ENCODE assay signal across 8 cellular contexts in the genomic region with DNA sequence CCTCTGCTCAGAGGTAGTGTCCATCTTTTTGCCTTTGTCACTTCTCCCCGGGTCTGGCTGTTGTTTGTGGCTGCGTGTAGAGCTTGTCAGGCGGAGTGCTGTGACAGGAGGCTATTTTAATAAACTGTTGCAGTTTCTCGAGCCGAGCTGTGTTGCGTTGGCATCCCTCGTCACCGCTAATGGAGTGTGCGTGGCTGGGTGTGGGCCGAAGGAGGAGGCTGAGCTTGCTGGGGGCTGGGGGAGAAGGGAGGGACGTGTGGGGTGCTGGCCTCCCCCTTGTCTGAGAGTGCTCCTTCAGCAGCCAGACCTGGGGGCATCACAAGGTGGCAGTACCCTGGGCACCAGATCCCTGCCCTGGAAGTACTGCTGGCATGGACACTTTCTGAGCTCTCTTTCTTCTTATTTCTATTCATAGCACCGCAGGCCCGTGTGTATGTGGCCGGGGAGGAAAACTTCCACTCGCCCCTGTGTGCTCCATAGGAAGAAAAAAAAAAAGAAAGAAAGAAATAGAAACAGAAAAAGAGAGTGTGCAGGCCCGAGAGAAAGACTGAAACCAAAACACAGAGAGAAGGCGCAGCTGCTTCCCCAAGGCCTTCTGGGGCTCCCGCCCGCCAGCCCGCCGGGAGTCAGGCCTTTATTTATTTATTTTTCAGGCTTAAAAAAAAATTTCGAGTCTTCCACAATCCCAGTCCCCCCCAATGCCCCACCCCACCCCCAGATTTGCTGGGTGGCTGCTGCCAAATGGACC. TPM values are rescaled to one million over a fixed set of nuclear protein-coding genes. Genes with fewer than 3 reads are reported as not detected.
A peak's percentile ranks its signal among the peaks of the same experiment; 100 is the strongest.
DNase-seq lines count a peak whose midpoint lies in the region; ATAC-seq and TF ChIP-seq lines count a peak whose summit lies in the region.

No MANE protein-coding gene starts in this region.

- no peaks in the 10 kb centered on the region for H3K9me3 Mint-ChIP-seq in mesothelial cell of epicardium

- ATAC-seq in body of pancreas (peak; percentile 30), HG02759 (IDR thresholded peaks at IDR 0.05; ENCODE audit: unreplicated experiment) (no peak), HG02870 (IDR thresholded peaks at IDR 0.05; ENCODE audit: unreplicated experiment) (no peak)

- H3K9me2 ChIP-seq in OCI-LY7 (ENCODE audit: insufficient read depth, low read length): no peaks in the 10 kb centered on the region

- H3K4me1 ChIP-seq in HUES6 (ENCODE audit: control insufficient read depth, insufficient read depth, low read length) (peaks cover 47% of the 10 kb centered on the region), body of pancreas (peaks cover 66% of the 10 kb centered on the region), OCI-LY7 (ENCODE audit: insufficient read depth, low read length, poor library complexity, severe bottlenecking) (no peaks in the 10 kb centered on the region)

- no peaks in the 10 kb centered on the region for H3K36me3 ChIP-seq in HUES6 (ENCODE audit: control insufficient read depth, insufficient read depth, low read length)
- H3K36me3 ChIP-seq in body of pancreas (replicated peaks in 1 of 2; ENCODE audit: insufficient read depth in 1 of 2, low read depth in 2 of 2): no peaks in the 10 kb centered on the region
- H3K36me3 ChIP-seq in OCI-LY7 (ENCODE audit: insufficient read depth, low read length): no peaks in the 10 kb centered on the region

- TF ChIP-seq POLR2A in body of pancreas (IDR thresholded peaks at IDR 0.05): no peak

- H2AFZ ChIP-seq in OCI-LY7 (ENCODE audit: low read length): no peak overlapping the region

- H3K27ac Mint-ChIP-seq in mesothelial cell of epicardium: peak overlapping the region; percentile 53

- H3K4me2 ChIP-seq in OCI-LY7 (ENCODE audit: low read length): no peak overlapping the region

- CTCF ChIA-PET in AG04450 (lab: Charles Lee): interaction anchor here (0.7 to 3.5 kb wide), 6 partner anchors 12 to 72 kb away, joined by 3 to 20 read pairs (median 6); no protein-coding TSS in a partner anchor
- CTCF ChIA-PET in OCI-LY7 (lab: Charles Lee; ENCODE audit: unreplicated experiment): interaction anchor here (0.5 kb wide), 1 partner anchor 20 kb away, joined by 3 read pairs; no protein-coding TSS in a partner anchor

- H3K27me3 ChIP-seq in AG04450 (ENCODE audit: control insufficient read depth, insufficient read depth, low read length): no peaks in the 10 kb centered on the region
- peaks cover 100% of the 10 kb centered on the region for H3K27me3 ChIP-seq in HUES6 (ENCODE audit: control insufficient read depth, insufficient read depth, low read length)
- no peaks in the 10 kb centered on the region for H3K27me3 ChIP-seq in body of pancreas

- DNase-seq in AG04450 (ENCODE audit: low read depth, low spot score): peak; percentile 55
- peak in 1 of 4 donors; percentile 63 for DNase-seq in body of pancreas
- no peak for DNase-seq in mesothelial cell of epicardium (ENCODE audit: low spot score in 2 of 2, unreplicated experiment in 2 of 2)
- DNase-seq in OCI-LY7 (ENCODE audit: low spot score): no peak
- no peak for DNase-seq in SK-N-DZ (ENCODE audit: low spot score)

- intact Hi-C loops in body of pancreas (cut with DNase I): no loop called here
- intact Hi-C loops in OCI-LY7 (cut with micrococcal nuclease; ENCODE audit: unreplicated experiment): no loop called here

- H3K4me1 Mint-ChIP-seq in mesothelial cell of epicardium: peaks cover 67% of the 10 kb centered on the region

- H4K20me1 ChIP-seq in OCI-LY7 (ENCODE audit: insufficient read depth, low read length): no peaks in the 10 kb centered on the region

- peak overlapping the region; percentile 23 for H3K4me3 Mint-ChIP-seq in mesothelial cell of epicardium

- POLR2A ChIA-PET in AG04450 (lab: Yijun Ruan, JAX): interaction anchor here (0.7 to 3.1 kb wide), 8 partner anchors 9 to 60 kb away, joined by 3 to 20 read pairs (median 4); no protein-coding TSS in a partner anchor
- POLR2A ChIA-PET in OCI-LY7 (lab: Charles Lee): no interaction called here

- no peak overlapping the region for H3K9ac ChIP-seq in HUES6 (ENCODE audit: low read length)

- H3K9me3 ChIP-seq in AG04450 (ENCODE audit: control insufficient read depth, insufficient read depth, low read length) (no peaks in the 10 kb centered on the region; the same call in 1 of the 2 replicates), HUES6 (ENCODE audit: control insufficient read depth, insufficient read depth, low read depth, low read length) (no peaks in the 10 kb centered on the region), body of pancreas (no peaks in the 10 kb centered on the region), OCI-LY7 (ENCODE audit: low read length) (no peaks in the 10 kb centered on the region)

- WGBS in body of pancreas, 2 donors: 32 to 44% methylated on average over 19 to 22 of the region's 22 CpGs

- H3K27me3 Mint-ChIP-seq in mesothelial cell of epicardium (ENCODE audit: low read depth): peaks cover 97% of the 10 kb centered on the region

- peaks cover 25% of the 10 kb centered on the region for H3K36me3 Mint-ChIP-seq in mesothelial cell of epicardium

- H3K27ac ChIP-seq in AG04450 (ENCODE audit: low read depth, low read length) (peak overlapping the region; percentile 99), HUES6 (ENCODE audit: low read depth, low read length) (no peak overlapping the region), body of pancreas (peak overlapping the region; percentile 64 to 90 (median 82)), OCI-LY7 (ENCODE audit: low read depth, low read length, poor library complexity, severe bottlenecking) (no peak overlapping the region)

- TF ChIP-seq CTCF in AG04450 (IDR thresholded peaks at IDR 0.05; ENCODE audit: low read depth, low read length) (no peak), body of pancreas (IDR thresholded peaks at IDR 0.05) (no peak), mesothelial cell of epicardium (IDR thresholded peaks at IDR 0.05; ENCODE audit: unreplicated experiment) (no peak), OCI-LY7 (conservative IDR thresholded peaks at IDR 0.05; ENCODE audit: low read length) (no peak)

- H3K4me3 ChIP-seq in AG04450 (ENCODE audit: low read depth, low read length): peak overlapping the region; percentile 65
- H3K4me3 ChIP-seq in HUES6 (ENCODE audit: low read depth, low read length): peak overlapping the region; percentile 57; the same call in 1 of the 2 replicates
- no peak overlapping the region for H3K4me3 ChIP-seq in body of pancreas
- no peak overlapping the region for H3K4me3 ChIP-seq in OCI-LY7 (ENCODE audit: low read depth, low read length, poor library complexity, severe bottlenecking)

- H3K79me2 ChIP-seq in OCI-LY7 (ENCODE audit: insufficient read depth, low read depth, low read length): no peaks in the 10 kb centered on the region

- no TSS peak for BruUV-seq in OCI-LY7 (replicated peaks; lab: Mats Ljungman, UMichigan)

RNA-seq across cellular contexts. Expression of a gene that starts 27.0 kb away (rescaled TPM):
- polyA plus RNA-seq in AG04450 (2011; rRNA removed): 15.1 and 22.3 TPM in 2 replicates
- polyA minus RNA-seq in AG04450 (2011; rRNA and poly(A)+ RNA removed): 32.8 and 33.9 TPM in 2 replicates
- total RNA-seq in body of pancreas (10 to 100 TPM; 16.9 to 26.7 TPM), mesothelial cell of epicardium (52.4 to 55.5 TPM (median 53.8 TPM) in 3 replicates), OCI-LY7 (2022) (0.68 and 0.72 TPM in 2 replicates)
- total RNA-seq in OCI-LY7 (2014; rRNA removed; shearing (Covaris generic)): 0.03 and 0.16 TPM in 2 replicates
- polyA plus RNA-seq in SK-N-DZ (2014; cell fraction: cytosol; rRNA removed): 0.15 and 0.17 TPM in 2 replicates
- 0.09 and 0.22 TPM in 2 replicates for polyA plus RNA-seq in SK-N-DZ (2014; cell fraction: nucleus; rRNA removed)

RNA-seq across cellular contexts. Expression of a gene that starts 52.9 kb away (rescaled TPM):
- polyA plus RNA-seq in AG04450 (2011; rRNA removed): not detected in 2 replicates
- not detected in 2 replicates for polyA minus RNA-seq in AG04450 (2011; rRNA and poly(A)+ RNA removed)
- not detected for total RNA-seq in body of pancreas
- 0.16 TPM in 1 of 3 replicates, not detected in the others for total RNA-seq in mesothelial cell of epicardium
- total RNA-seq in OCI-LY7 (2014; rRNA removed; shearing (Covaris generic)): 0.06 and 0.18 TPM in 2 replicates
- 0.77 and 0.84 TPM in 2 replicates for total RNA-seq in OCI-LY7 (2022)
- polyA plus RNA-seq in SK-N-DZ (2014; cell fraction: cytosol; rRNA removed): not detected in 2 replicates
- polyA plus RNA-seq in SK-N-DZ (2014; cell fraction: nucleus; rRNA removed): not detected in 2 replicates

Comparison
In these comparisons a context has a peak if more than half of its experiments do, and no peak if none do; other contexts are left out.
1. H3K27ac ChIP-seq: peak in AG04450 (single experiment) and body of pancreas (4 of 4); none in HUES6 (single experiment) and OCI-LY7 (single experiment).
2. H3K4me3 ChIP-seq: peak in AG04450 (single experiment) and HUES6 (single experiment); none in body of pancreas (0 of 2) and OCI-LY7 (single experiment).
3. RNA of a gene that starts 27.0 kb away (total RNA-seq): 52.4 to 55.5 TPM in mesothelial cell of epicardium and 16.9 to 26.7 TPM in body of pancreas; 0.03 to 0.72 TPM in OCI-LY7; every median in the first group is over 10 times any median in the second.